Comparison of ENCODE assay signal across 8 cellular contexts in genomic region chr7:149496642-149497391, GRCh38. TPM values are rescaled to one million over a fixed set of nuclear protein-coding genes. Genes with fewer than 3 reads are reported as not detected.
DNase-seq lines count a peak whose midpoint lies in the region; ATAC-seq lines count a peak whose summit lies in the region.

No MANE protein-coding gene starts in this region.

- peaks cover 4% of the 10 kb centered on the region for H3K27me3 Mint-ChIP-seq in activated CD4-positive, alpha-beta memory T cell treated with anti-CD3 and anti-CD28 coated beads, Interleukin-2, amount 10 ng/mL, durations not matched to agents 7 days and 5 days
- no peaks in the 10 kb centered on the region for H3K27me3 Mint-ChIP-seq in effector memory CD8-positive, alpha-beta T cell
- peaks cover 0 to 2% of the 10 kb centered on the region in 2 donors for H3K27me3 Mint-ChIP-seq in stimulated activated naive B cell treated with anti-CD40 and anti-IgM and Interleukin-4, amounts not matched to agents 10 μg/mL and 1 μg/mL and 100 μg/mL, for 72 hours

- H3K27ac Mint-ChIP-seq in activated CD4-positive, alpha-beta memory T cell treated with anti-CD3 and anti-CD28 coated beads, Interleukin-2, amount 10 ng/mL, durations not matched to agents 7 days and 5 days = peak overlapping the region; percentile 90
- H3K27ac Mint-ChIP-seq in effector memory CD8-positive, alpha-beta T cell = peak overlapping the region; percentile 98 to 99
- H3K27ac Mint-ChIP-seq in stimulated activated naive B cell treated with anti-CD40 and anti-IgM and Interleukin-4, amounts not matched to agents 10 μg/mL and 1 μg/mL and 100 μg/mL, for 72 hours = peak overlapping the region; percentile 99

- peak overlapping the region; percentile 97 for H3K4me3 Mint-ChIP-seq in activated CD4-positive, alpha-beta memory T cell treated with anti-CD3 and anti-CD28 coated beads, Interleukin-2, amount 10 ng/mL, durations not matched to agents 7 days and 5 days
- peak overlapping the region; percentile 97 to 98 for H3K4me3 Mint-ChIP-seq in effector memory CD8-positive, alpha-beta T cell
- H3K4me3 Mint-ChIP-seq in stimulated activated naive B cell treated with anti-CD40 and anti-IgM and Interleukin-4, amounts not matched to agents 10 μg/mL and 1 μg/mL and 100 μg/mL, for 72 hours = peak overlapping the region; percentile 98 to 99

- POLR2A ChIA-PET in activated CD4-positive, alpha-beta memory T cell treated with anti-CD3 and anti-CD28 coated beads, Interleukin-2, amount 10 ng/mL, durations not matched to agents 7 days and 5 days (lab: Charles Lee) = interaction anchor here (1.2 to 1.5 kb wide), 2 partner anchors 36 to 126 kb away, joined by 4 to 8 read pairs; partner anchors contain the start of gene ZNF777

- CTCF ChIA-PET in activated CD4-positive, alpha-beta memory T cell treated with anti-CD3 and anti-CD28 coated beads, Interleukin-2, amount 10 ng/mL, durations not matched to agents 7 days and 5 days (lab: Charles Lee) = interaction anchor here (0.8 to 2.5 kb wide), 4 partner anchors 14 to 212 kb away, joined by 3 to 10 read pairs (median 3); partner anchors contain the start of gene ZNF777

- H3K4me1 Mint-ChIP-seq in activated CD4-positive, alpha-beta memory T cell treated with anti-CD3 and anti-CD28 coated beads, Interleukin-2, amount 10 ng/mL, durations not matched to agents 7 days and 5 days = peaks cover 44% of the 10 kb centered on the region
- peaks cover 26 to 27% of the 10 kb centered on the region in 2 donors for H3K4me1 Mint-ChIP-seq in effector memory CD8-positive, alpha-beta T cell (ENCODE audit: low read depth in 2 of 2)
- peaks cover 30 to 52% of the 10 kb centered on the region in 2 donors for H3K4me1 Mint-ChIP-seq in stimulated activated naive B cell treated with anti-CD40 and anti-IgM and Interleukin-4, amounts not matched to agents 10 μg/mL and 1 μg/mL and 100 μg/mL, for 72 hours

- peak; percentile 19 for ATAC-seq in GM21786 (IDR thresholded peaks at IDR 0.05; ENCODE audit: unreplicated experiment)
- peak; percentile 44 for ATAC-seq in effector memory CD8-positive, alpha-beta T cell (replicated peaks)
- ATAC-seq in stimulated activated naive B cell treated with anti-CD40 and anti-IgM and Interleukin-4, amounts not matched to agents 10 μg/mL and 1 μg/mL and 100 μg/mL, for 72 hours (replicated peaks) = peak; percentile 34 to 50

- peak; percentile 50 for DNase-seq in ELR (ENCODE audit: low read depth)
- DNase-seq in Kasumi-1 (lab: John Stamatoyannopoulos, UW) = peak; percentile 26 to 33
- DNase-seq in activated CD4-positive, alpha-beta memory T cell treated with anti-CD3 and anti-CD28 coated beads, Interleukin-2, amount 10 ng/mL, durations not matched to agents 7 days and 5 days = peak; percentile 53
- peak; percentile 39 to 43 (median 40) for DNase-seq in effector memory CD8-positive, alpha-beta T cell
- peak; percentile 17 for DNase-seq in midbrain (lab: John Stamatoyannopoulos, UW)
- DNase-seq in stimulated activated naive B cell treated with anti-CD40 and anti-IgM and Interleukin-4, amounts not matched to agents 10 μg/mL and 1 μg/mL and 100 μg/mL, for 72 hours = peak; percentile 29
- no peak for DNase-seq in NCI-H1694 (lab: John Stamatoyannopoulos, UW)

- H3K36me3 Mint-ChIP-seq in activated CD4-positive, alpha-beta memory T cell treated with anti-CD3 and anti-CD28 coated beads, Interleukin-2, amount 10 ng/mL, durations not matched to agents 7 days and 5 days (ENCODE audit: low read depth) = peaks cover 37% of the 10 kb centered on the region
- peaks cover 37% of the 10 kb centered on the region for H3K36me3 Mint-ChIP-seq in effector memory CD8-positive, alpha-beta T cell (ENCODE audit: insufficient read depth)
- peaks cover 23 to 34% of the 10 kb centered on the region in 2 donors for H3K36me3 Mint-ChIP-seq in stimulated activated naive B cell treated with anti-CD40 and anti-IgM and Interleukin-4, amounts not matched to agents 10 μg/mL and 1 μg/mL and 100 μg/mL, for 72 hours

- H3K9me3 Mint-ChIP-seq in activated CD4-positive, alpha-beta memory T cell treated with anti-CD3 and anti-CD28 coated beads, Interleukin-2, amount 10 ng/mL, durations not matched to agents 7 days and 5 days = no peaks in the 10 kb centered on the region
- H3K9me3 Mint-ChIP-seq in effector memory CD8-positive, alpha-beta T cell = no peaks in the 10 kb centered on the region
- no peaks in the 10 kb centered on the region for H3K9me3 Mint-ChIP-seq in stimulated activated naive B cell treated with anti-CD40 and anti-IgM and Interleukin-4, amounts not matched to agents 10 μg/mL and 1 μg/mL and 100 μg/mL, for 72 hours

RNA-seq across cellular contexts. Expression of gene ZNF746, which starts 0.8 kb away (rescaled TPM):
- total RNA-seq in activated CD4-positive, alpha-beta memory T cell treated with anti-CD3 and anti-CD28 coated beads, Interleukin-2, amount 10 ng/mL, durations not matched to agents 7 days and 5 days = 10 to 100 TPM; 18.5 to 19.8 TPM

RNA-seq across cellular contexts. Expression of gene ZNF777, which starts 36.0 kb away (rescaled TPM):
- total RNA-seq in activated CD4-positive, alpha-beta memory T cell treated with anti-CD3 and anti-CD28 coated beads, Interleukin-2, amount 10 ng/mL, durations not matched to agents 7 days and 5 days = 10 to 100 TPM; 11.7 to 11.8 TPM
